In genomic region chr17:28777178-28777577, GRCh38 we compare ENCODE assay signal across 15 cellular contexts. TPM values are rescaled to one million over a fixed set of nuclear protein-coding genes. Genes with fewer than 3 reads are reported as not detected.
DNase-seq lines count a peak whose midpoint lies in the region; ATAC-seq and TF ChIP-seq lines count a peak whose summit lies in the region.
"Had no signal": no experiment of that assay in that cellular context is flagged by ENCODE, and none has a peak within 500 bp of the region (broad histone marks: within the 10 kb centered on the region; RNA-seq: fewer than 3 reads in every experiment).

No MANE protein-coding gene starts in this region.

- H3K27ac ChIP-seq in CD4-positive, alpha-beta T cell (ENCODE audit: low read depth, low read length): no peak overlapping the region
- H3K27ac ChIP-seq: gastroesophageal sphincter, right lobe of liver, SK-N-MC had no signal

- no peaks in the 10 kb centered on the region for H3K9me3 ChIP-seq in CD4-positive, alpha-beta T cell (ENCODE audit: control insufficient read depth, low read length)
- H3K9me3 ChIP-seq: gastroesophageal sphincter, right lobe of liver had no signal

- peak overlapping the region; percentile 8 for H3K27ac Mint-ChIP-seq in T-helper 1 cell treated with Interleukin-12 subunit alpha and Interleukin-12 subunit beta and Interleukin-4 antibody, amounts not matched to agents 30 μg/mL and 1 μg/mL, for 36 hours
- peak overlapping the region; percentile 62 for H3K27ac Mint-ChIP-seq in CD4-positive, alpha-beta T cell
- peak overlapping the region; percentile 44 for H3K27ac Mint-ChIP-seq in activated T-helper 1 cell treated with anti-CD3 and anti-CD28 coated beads, Interleukin-12 subunit alpha, Interleukin-12 subunit beta, Interleukin-2, Interleukin-4 antibody, amounts not matched to agents 30 ng/mL and 10 ng/mL and 1 ng/mL, durations not matched to agents 14 hours and 24 hours and 36 hours
- peak overlapping the region in 4 of 6 donors; percentile 18 to 87 (median 78) for H3K27ac Mint-ChIP-seq in naive B cell

- intact Hi-C loops in CD4-positive, alpha-beta T cell (cut with DNase I, micrococcal nuclease): no loop called here
- intact Hi-C loops in activated T-helper 1 cell treated with anti-CD3 and anti-CD28 coated beads, Interleukin-12 subunit alpha, Interleukin-12 subunit beta, Interleukin-2, Interleukin-4 antibody, amounts not matched to agents 30 ng/mL and 10 ng/mL and 1 ng/mL, durations not matched to agents 14 hours and 24 hours and 36 hours (cut with micrococcal nuclease): no loop called here

- DNase-seq in T-helper 1 cell (no peak), naive B cell (no peak), GM13977 (ENCODE audit: low spot score) (no peak), cortex of kidney (lab: John Stamatoyannopoulos, UW) (no peak)
- DNase-seq in CD4-positive, alpha-beta T cell: no peak
- DNase-seq in activated T-helper 1 cell treated with anti-CD3 and anti-CD28 coated beads, Interleukin-12 subunit alpha, Interleukin-12 subunit beta, Interleukin-2, Interleukin-4 antibody, amounts not matched to agents 30 ng/mL and 10 ng/mL and 1 ng/mL, durations not matched to agents 14 hours and 24 hours and 36 hours (ENCODE audit: low spot score): no peak
- DNase-seq: EL; Kasumi-1; NCI-H1694; right lobe of liver; stimulated activated CD4-positive, alpha-beta T cell treated with anti-CD3 and anti-CD28 coated beads, Interleukin-2, amount 100 ng/mL, for 24 hours had no signal

- peaks cover 7% of the 10 kb centered on the region for H3K36me3 Mint-ChIP-seq in T-helper 1 cell treated with Interleukin-12 subunit alpha and Interleukin-12 subunit beta and Interleukin-4 antibody, amounts not matched to agents 30 μg/mL and 1 μg/mL, for 36 hours (ENCODE audit: low read depth)
- peaks cover 36% of the 10 kb centered on the region for H3K36me3 Mint-ChIP-seq in CD4-positive, alpha-beta T cell (ENCODE audit: low read depth)
- H3K36me3 Mint-ChIP-seq in activated T-helper 1 cell treated with anti-CD3 and anti-CD28 coated beads, Interleukin-12 subunit alpha, Interleukin-12 subunit beta, Interleukin-2, Interleukin-4 antibody, amounts not matched to agents 30 ng/mL and 10 ng/mL and 1 ng/mL, durations not matched to agents 14 hours and 24 hours and 36 hours (ENCODE audit: low read depth): peaks cover 21% of the 10 kb centered on the region
- no peaks in the 10 kb centered on the region for H3K36me3 Mint-ChIP-seq in naive B cell

- H3K27me3 ChIP-seq in CD4-positive, alpha-beta T cell (ENCODE audit: control insufficient read depth, insufficient read depth, low read length): no peaks in the 10 kb centered on the region
- H3K27me3 ChIP-seq: gastroesophageal sphincter, right lobe of liver had no signal

- TF ChIP-seq CTCF in CD4-positive, alpha-beta T cell (IDR thresholded peaks at IDR 0.05): no peak
- TF ChIP-seq CTCF in GM13977 (IDR thresholded peaks at IDR 0.05; ENCODE audit: extremely low read depth, insufficient read depth, missing control alignments): no peak

- H3K9me3 Mint-ChIP-seq in T-helper 1 cell treated with Interleukin-12 subunit alpha and Interleukin-12 subunit beta and Interleukin-4 antibody, amounts not matched to agents 30 μg/mL and 1 μg/mL, for 36 hours: no peaks in the 10 kb centered on the region
- no peaks in the 10 kb centered on the region for H3K9me3 Mint-ChIP-seq in CD4-positive, alpha-beta T cell
- no peaks in the 10 kb centered on the region for H3K9me3 Mint-ChIP-seq in activated T-helper 1 cell treated with anti-CD3 and anti-CD28 coated beads, Interleukin-12 subunit alpha, Interleukin-12 subunit beta, Interleukin-2, Interleukin-4 antibody, amounts not matched to agents 30 ng/mL and 10 ng/mL and 1 ng/mL, durations not matched to agents 14 hours and 24 hours and 36 hours
- no peaks in the 10 kb centered on the region for H3K9me3 Mint-ChIP-seq in naive B cell

- no peaks in the 10 kb centered on the region for H3K27me3 Mint-ChIP-seq in T-helper 1 cell treated with Interleukin-12 subunit alpha and Interleukin-12 subunit beta and Interleukin-4 antibody, amounts not matched to agents 30 μg/mL and 1 μg/mL, for 36 hours (ENCODE audit: low read depth)
- H3K27me3 Mint-ChIP-seq in CD4-positive, alpha-beta T cell: no peaks in the 10 kb centered on the region
- no peaks in the 10 kb centered on the region for H3K27me3 Mint-ChIP-seq in activated T-helper 1 cell treated with anti-CD3 and anti-CD28 coated beads, Interleukin-12 subunit alpha, Interleukin-12 subunit beta, Interleukin-2, Interleukin-4 antibody, amounts not matched to agents 30 ng/mL and 10 ng/mL and 1 ng/mL, durations not matched to agents 14 hours and 24 hours and 36 hours (ENCODE audit: insufficient read depth)
- H3K27me3 Mint-ChIP-seq in naive B cell: no peaks in the 10 kb centered on the region

- POLR2A ChIA-PET in CD4-positive, alpha-beta T cell (lab: Charles Lee): interaction anchor here (0.7 kb wide), 1 partner anchor 29 kb away, joined by 4 read pairs; no protein-coding TSS in a partner anchor

- H3K4me1 Mint-ChIP-seq in T-helper 1 cell treated with Interleukin-12 subunit alpha and Interleukin-12 subunit beta and Interleukin-4 antibody, amounts not matched to agents 30 μg/mL and 1 μg/mL, for 36 hours (ENCODE audit: low read depth): peaks cover 21% of the 10 kb centered on the region
- H3K4me1 Mint-ChIP-seq in CD4-positive, alpha-beta T cell (ENCODE audit: low read depth): peaks cover 32% of the 10 kb centered on the region
- H3K4me1 Mint-ChIP-seq in activated T-helper 1 cell treated with anti-CD3 and anti-CD28 coated beads, Interleukin-12 subunit alpha, Interleukin-12 subunit beta, Interleukin-2, Interleukin-4 antibody, amounts not matched to agents 30 ng/mL and 10 ng/mL and 1 ng/mL, durations not matched to agents 14 hours and 24 hours and 36 hours (ENCODE audit: low read depth): peaks cover 25% of the 10 kb centered on the region
- H3K4me1 Mint-ChIP-seq in naive B cell: peaks cover 23 to 45% (median 32%) of the 10 kb centered on the region in 3 donors

- CTCF ChIA-PET in CD4-positive, alpha-beta T cell (lab: Charles Lee): interaction anchor here (0.6 kb wide), 1 partner anchor 50 kb away, joined by 4 read pairs; no protein-coding TSS in a partner anchor

- no peak for ATAC-seq in CD4-positive, alpha-beta T cell (ENCODE audit: poor library complexity)
- no peak for ATAC-seq in naive B cell (ENCODE audit: low read depth in 2 of 2)
- no peak for ATAC-seq in GM19395 (IDR thresholded peaks at IDR 0.05; ENCODE audit: unreplicated experiment)
- ATAC-seq: gastroesophageal sphincter, right lobe of liver had no signal

- H3K4me3 Mint-ChIP-seq in T-helper 1 cell treated with Interleukin-12 subunit alpha and Interleukin-12 subunit beta and Interleukin-4 antibody, amounts not matched to agents 30 μg/mL and 1 μg/mL, for 36 hours: no peak overlapping the region
- no peak overlapping the region for H3K4me3 Mint-ChIP-seq in CD4-positive, alpha-beta T cell
- H3K4me3 Mint-ChIP-seq in activated T-helper 1 cell treated with anti-CD3 and anti-CD28 coated beads, Interleukin-12 subunit alpha, Interleukin-12 subunit beta, Interleukin-2, Interleukin-4 antibody, amounts not matched to agents 30 ng/mL and 10 ng/mL and 1 ng/mL, durations not matched to agents 14 hours and 24 hours and 36 hours: no peak overlapping the region
- no peak overlapping the region for H3K4me3 Mint-ChIP-seq in naive B cell

- in situ Hi-C loops in GM13977 (cut with MboI; ENCODE audit: low pct_unique_long_range_greater_than_20kb, low sequenced_read_pairs, unreplicated experiment): no loop called here

RNA-seq across cellular contexts. Expression of gene TRAF4, which starts 33.4 kb away (rescaled TPM):
- total RNA-seq in CD4-positive, alpha-beta T cell: 100 to 1,000 TPM; 411 to 416 TPM
- 178 and 182 TPM in 2 replicates for total RNA-seq in activated T-helper 1 cell treated with anti-CD3 and anti-CD28 coated beads, Interleukin-12 subunit alpha, Interleukin-12 subunit beta, Interleukin-2, Interleukin-4 antibody, amounts not matched to agents 30 ng/mL and 10 ng/mL and 1 ng/mL, durations not matched to agents 14 hours and 24 hours and 36 hours
- 10 to 100 TPM in 4 of 6 donors, 1 to 10 TPM in 2; 5.4 to 17.1 (median 12.0) TPM for polyA plus RNA-seq in naive B cell (ENCODE audit: low read depth in 6 of 6)

RNA-seq across cellular contexts. Expression of gene NEK8, which starts 48.6 kb away (rescaled TPM):
- total RNA-seq in CD4-positive, alpha-beta T cell: 1 to 10 TPM; 4.7 to 5.2 TPM
- 5.2 and 5.4 TPM in 2 replicates for total RNA-seq in activated T-helper 1 cell treated with anti-CD3 and anti-CD28 coated beads, Interleukin-12 subunit alpha, Interleukin-12 subunit beta, Interleukin-2, Interleukin-4 antibody, amounts not matched to agents 30 ng/mL and 10 ng/mL and 1 ng/mL, durations not matched to agents 14 hours and 24 hours and 36 hours
- polyA plus RNA-seq in naive B cell (ENCODE audit: low read depth in 6 of 6): 10 to 100 TPM; 14.5 to 26.1 (median 19.6) TPM

RNA-seq across cellular contexts. Expression of gene TLCD1, which starts 51.1 kb away (rescaled TPM):
- total RNA-seq in CD4-positive, alpha-beta T cell: under 1 TPM; 0.39 to 0.60 TPM
- 9.5 and 11.5 TPM in 2 replicates for total RNA-seq in activated T-helper 1 cell treated with anti-CD3 and anti-CD28 coated beads, Interleukin-12 subunit alpha, Interleukin-12 subunit beta, Interleukin-2, Interleukin-4 antibody, amounts not matched to agents 30 ng/mL and 10 ng/mL and 1 ng/mL, durations not matched to agents 14 hours and 24 hours and 36 hours
- polyA plus RNA-seq in naive B cell (ENCODE audit: low read depth in 6 of 6): 1 to 10 TPM in 1 of 6 donors, under 1 TPM in 1, not detected in 4; 0.93 to 1.2 TPM

RNA-seq across cellular contexts. Expression of gene RPL23A, which starts 57.4 kb away (rescaled TPM):
- 1,000 to 10,000 TPM; 3,393 to 3,457 TPM for total RNA-seq in CD4-positive, alpha-beta T cell
- total RNA-seq in activated T-helper 1 cell treated with anti-CD3 and anti-CD28 coated beads, Interleukin-12 subunit alpha, Interleukin-12 subunit beta, Interleukin-2, Interleukin-4 antibody, amounts not matched to agents 30 ng/mL and 10 ng/mL and 1 ng/mL, durations not matched to agents 14 hours and 24 hours and 36 hours: 1,513 and 1,534 TPM in 2 replicates
- 1,000 to 10,000 TPM; 5,077 to 6,780 (median 5,627) TPM for polyA plus RNA-seq in naive B cell (ENCODE audit: low read depth in 6 of 6)

RNA-seq across cellular contexts. Expression of gene RAB34, which starts 59.5 kb away (rescaled TPM):
- 10 to 100 TPM; 20.7 to 21.3 TPM for total RNA-seq in CD4-positive, alpha-beta T cell
- 17.6 and 18.2 TPM in 2 replicates for total RNA-seq in activated T-helper 1 cell treated with anti-CD3 and anti-CD28 coated beads, Interleukin-12 subunit alpha, Interleukin-12 subunit beta, Interleukin-2, Interleukin-4 antibody, amounts not matched to agents 30 ng/mL and 10 ng/mL and 1 ng/mL, durations not matched to agents 14 hours and 24 hours and 36 hours
- 10 to 100 TPM; 11.6 to 22.6 (median 18.2) TPM for polyA plus RNA-seq in naive B cell (ENCODE audit: low read depth in 6 of 6)

Comparison
In these comparisons a context has a peak if more than half of its experiments do, and no peak if none do; other contexts are left out.
1. H3K27ac Mint-ChIP-seq: peak in every context shown above with its lines; median percentile 78 in naive B cell; 62 in CD4-positive, alpha-beta T cell; 44 in activated T-helper 1 cell treated with anti-CD3 and anti-CD28 coated beads, Interleukin-12 subunit alpha, Interleukin-12 subunit beta, Interleukin-2, Interleukin-4 antibody, amounts not matched to agents 30 ng/mL and 10 ng/mL and 1 ng/mL, durations not matched to agents 14 hours and 24 hours and 36 hours; 8 in T-helper 1 cell treated with Interleukin-12 subunit alpha and Interleukin-12 subunit beta and Interleukin-4 antibody, amounts not matched to agents 30 μg/mL and 1 μg/mL, for 36 hours.